Comparison of ENCODE assay signal across 15 cellular contexts in the genomic region with DNA sequence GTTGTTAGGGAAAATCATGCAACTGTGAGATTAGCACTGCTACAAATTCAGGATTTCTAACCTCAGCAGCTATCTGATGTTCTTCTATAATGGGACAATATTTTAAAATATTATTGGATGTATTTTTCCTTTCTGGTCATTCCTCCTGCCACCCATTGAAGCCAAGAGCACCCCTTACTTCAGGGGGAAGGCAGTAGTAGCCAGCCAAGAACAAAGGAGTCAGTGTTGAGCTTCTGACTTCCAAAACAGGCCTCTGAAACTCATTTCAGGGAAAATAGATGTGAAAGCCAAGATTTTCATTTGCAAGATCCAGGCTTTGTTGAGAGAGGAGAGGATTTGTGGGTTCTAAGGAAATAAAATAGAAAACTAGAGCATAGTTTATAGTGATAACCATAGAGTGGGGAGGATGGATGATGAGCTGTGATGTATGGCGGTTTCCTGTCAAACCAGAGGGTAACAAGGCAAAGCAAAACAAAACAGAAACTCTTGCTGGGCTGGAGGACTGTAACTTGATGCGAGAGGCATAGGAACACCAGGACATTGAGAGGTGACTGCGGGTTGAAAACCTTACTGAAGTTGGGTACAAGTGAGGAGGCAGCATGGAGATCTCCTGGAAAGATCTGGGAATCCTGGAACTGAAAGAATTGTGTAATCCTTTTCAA.
DNase-seq lines count a peak whose midpoint lies in the region; ATAC-seq and TF ChIP-seq lines count a peak whose summit lies in the region.
"Had no signal": no experiment of that assay in that cellular context is flagged by ENCODE, and none has a peak within 500 bp of the region (broad histone marks: within the 10 kb centered on the region; RNA-seq: fewer than 3 reads in every experiment).

No MANE protein-coding gene starts in this region.

- CTCF ChIA-PET in CD8-positive, alpha-beta T cell (lab: Charles Lee): interaction anchor here (1.6 to 2.0 kb wide), 4 partner anchors 10 to 230 kb away, joined by 5 to 10 read pairs (median 8); no protein-coding TSS in a partner anchor

- H3K27ac Mint-ChIP-seq in CD8-positive, alpha-beta T cell: peak overlapping the region; percentile 92
- H3K27ac Mint-ChIP-seq in activated T-helper 2 cell treated with anti-CD3 and anti-CD28 coated beads, Interferon-gamma antibody, Interleukin-2, Interleukin-4, amounts not matched to agents 10 μg/mL and 5 μg/mL and 100 μg/mL, durations not matched to agents 14 hours and 24 hours and 36 hours: peak overlapping the region; percentile 64
- peak overlapping the region in 5 of 6 donors; percentile 58 to 80 (median 76) for H3K27ac Mint-ChIP-seq in immature natural killer cell

- H3K4me3 ChIP-seq in CD8-positive, alpha-beta T cell (ENCODE audit: low read depth, low read length): peak overlapping the region; percentile 24
- no peak overlapping the region for H3K4me3 ChIP-seq in KMS-11 (IDR thresholded peaks at IDR 0.05; ENCODE audit: insufficient read depth, low read depth, low read length)
- H3K4me3 ChIP-seq: cardiac muscle cell had no signal

- peak overlapping the region; percentile 31 for H3K27ac ChIP-seq in CD8-positive, alpha-beta T cell (ENCODE audit: low read depth, low read length)
- H3K27ac ChIP-seq in KMS-11: no peak overlapping the region
- H3K27ac ChIP-seq: cardiac muscle cell had no signal

- peak overlapping the region; percentile 70 for H3K4me3 Mint-ChIP-seq in CD8-positive, alpha-beta T cell
- no peak overlapping the region for H3K4me3 Mint-ChIP-seq in activated T-helper 2 cell treated with anti-CD3 and anti-CD28 coated beads, Interferon-gamma antibody, Interleukin-2, Interleukin-4, amounts not matched to agents 10 μg/mL and 5 μg/mL and 100 μg/mL, durations not matched to agents 14 hours and 24 hours and 36 hours (ENCODE audit: low read depth)
- peak overlapping the region; percentile 53 to 79 (median 75) for H3K4me3 Mint-ChIP-seq in immature natural killer cell

- peak; percentile 96 for ATAC-seq in CD8-positive, alpha-beta T cell
- ATAC-seq in HG03135 (IDR thresholded peaks at IDR 0.05; ENCODE audit: unreplicated experiment) (no peak), HG03469 (IDR thresholded peaks at IDR 0.05; ENCODE audit: unreplicated experiment) (no peak)

- no peaks in the 10 kb centered on the region for H3K27me3 ChIP-seq in CD8-positive, alpha-beta T cell (ENCODE audit: insufficient read depth, low read length)
- H3K27me3 ChIP-seq in KMS-11 (ENCODE audit: insufficient read depth, low read depth): no peaks in the 10 kb centered on the region
- H3K27me3 ChIP-seq: BE2C, cardiac muscle cell had no signal

- peak in 4 of 7 experiments; percentile 18 to 51 (median 28) for DNase-seq in CD8-positive, alpha-beta T cell
- peak; percentile 21 for DNase-seq in activated T-helper 2 cell treated with anti-CD3 and anti-CD28 coated beads, Interferon-gamma antibody, Interleukin-2, Interleukin-4, amounts not matched to agents 10 μg/mL and 5 μg/mL and 100 μg/mL, durations not matched to agents 14 hours and 24 hours and 36 hours (ENCODE audit: low spot score)
- peak; percentile 21 to 46 (median 33) for DNase-seq in immature natural killer cell
- no peak for DNase-seq in NCI-H1092 treated with DMSO at 0.1 percent for 48 hours (lab: John Stamatoyannopoulos, UW)
- no peak for DNase-seq in NOMO-1 (lab: John Stamatoyannopoulos, UW; ENCODE audit: unreplicated experiment in 2 of 2)
- DNase-seq: BE2C, DMS79 treated with DMSO at 0.1 percent for 48 hours, glutamatergic neuron, islet precursor cell, NCI-H2029 treated with DMSO at 0.1 percent for 48 hours, NCI-H748 treated with DMSO at 0.1 percent for 48 hours had no signal

- peak; percentile 13 for TF ChIP-seq CTCF in CD8-positive, alpha-beta T cell (IDR thresholded peaks at IDR 0.05)
- no peak for TF ChIP-seq CTCF in KMS-11 (conservative IDR thresholded peaks at IDR 0.05; ENCODE audit: low read depth, low read length)

- POLR2A ChIA-PET in CD8-positive, alpha-beta T cell (lab: Charles Lee): interaction anchor here (0.6 to 3.5 kb wide), 5 partner anchors 13 to 324 kb away, joined by 3 to 16 read pairs (median 5); no protein-coding TSS in a partner anchor

- H2AFZ ChIP-seq in KMS-11 (ENCODE audit: low read depth): no peak overlapping the region

- intact Hi-C loops in CD8-positive, alpha-beta T cell (cut with DNase I, micrococcal nuclease): loop anchor here in 1 of 2 experiments (2.0 kb wide), 2 partner anchors 14 to 44 kb away; no protein-coding TSS in a partner anchor
- intact Hi-C loops in activated T-helper 2 cell treated with anti-CD3 and anti-CD28 coated beads, Interferon-gamma antibody, Interleukin-2, Interleukin-4, amounts not matched to agents 10 μg/mL and 5 μg/mL and 100 μg/mL, durations not matched to agents 14 hours and 24 hours and 36 hours (cut with micrococcal nuclease): loop anchor here (2.0 to 10.0 kb wide), 3 partner anchors 14 to 308 kb away; no protein-coding TSS in a partner anchor

- no peaks in the 10 kb centered on the region for H3K79me2 ChIP-seq in KMS-11 (ENCODE audit: insufficient read depth, low read depth)

- H3K27me3 Mint-ChIP-seq in CD8-positive, alpha-beta T cell (ENCODE audit: low read depth): no peaks in the 10 kb centered on the region
- H3K27me3 Mint-ChIP-seq in activated T-helper 2 cell treated with anti-CD3 and anti-CD28 coated beads, Interferon-gamma antibody, Interleukin-2, Interleukin-4, amounts not matched to agents 10 μg/mL and 5 μg/mL and 100 μg/mL, durations not matched to agents 14 hours and 24 hours and 36 hours (ENCODE audit: low read depth): peaks cover 9% of the 10 kb centered on the region
- peaks cover 2 to 8% (median 3%) of the 10 kb centered on the region in 3 donors for H3K27me3 Mint-ChIP-seq in immature natural killer cell (ENCODE audit: low read depth in 3 of 3)

- no peak overlapping the region for H3K9ac ChIP-seq in KMS-11

- no peaks in the 10 kb centered on the region for H3K9me3 Mint-ChIP-seq in CD8-positive, alpha-beta T cell
- no peaks in the 10 kb centered on the region for H3K9me3 Mint-ChIP-seq in activated T-helper 2 cell treated with anti-CD3 and anti-CD28 coated beads, Interferon-gamma antibody, Interleukin-2, Interleukin-4, amounts not matched to agents 10 μg/mL and 5 μg/mL and 100 μg/mL, durations not matched to agents 14 hours and 24 hours and 36 hours
- H3K9me3 Mint-ChIP-seq in immature natural killer cell: peaks cover 0 to 7% (median 0%) of the 10 kb centered on the region in 6 donors

- H3K36me3 ChIP-seq in CD8-positive, alpha-beta T cell (ENCODE audit: insufficient read depth, low read length): no peaks in the 10 kb centered on the region
- no peaks in the 10 kb centered on the region for H3K36me3 ChIP-seq in KMS-11 (ENCODE audit: insufficient read depth)
- H3K36me3 ChIP-seq: BE2C, cardiac muscle cell had no signal

- H3K36me3 Mint-ChIP-seq in CD8-positive, alpha-beta T cell: no peaks in the 10 kb centered on the region
- no peaks in the 10 kb centered on the region for H3K36me3 Mint-ChIP-seq in activated T-helper 2 cell treated with anti-CD3 and anti-CD28 coated beads, Interferon-gamma antibody, Interleukin-2, Interleukin-4, amounts not matched to agents 10 μg/mL and 5 μg/mL and 100 μg/mL, durations not matched to agents 14 hours and 24 hours and 36 hours (ENCODE audit: low read depth)
- H3K36me3 Mint-ChIP-seq in immature natural killer cell: peaks cover 0 to 4% (median 0%) of the 10 kb centered on the region in 3 donors

- H3K4me1 ChIP-seq in CD8-positive, alpha-beta T cell (ENCODE audit: insufficient read depth, low read length): peaks cover 27% of the 10 kb centered on the region
- peaks cover 79% of the 10 kb centered on the region for H3K4me1 ChIP-seq in KMS-11 (ENCODE audit: low read depth, poor library complexity, severe bottlenecking)

- H4K20me1 ChIP-seq in KMS-11 (ENCODE audit: insufficient read depth): no peaks in the 10 kb centered on the region

- H3K4me2 ChIP-seq in KMS-11: peak overlapping the region; percentile 24; the same call in 1 of the 2 replicates

- peaks cover 49% of the 10 kb centered on the region for H3K4me1 Mint-ChIP-seq in CD8-positive, alpha-beta T cell (ENCODE audit: low read depth)
- H3K4me1 Mint-ChIP-seq in activated T-helper 2 cell treated with anti-CD3 and anti-CD28 coated beads, Interferon-gamma antibody, Interleukin-2, Interleukin-4, amounts not matched to agents 10 μg/mL and 5 μg/mL and 100 μg/mL, durations not matched to agents 14 hours and 24 hours and 36 hours (ENCODE audit: low read depth): peaks cover 42% of the 10 kb centered on the region
- H3K4me1 Mint-ChIP-seq in immature natural killer cell: peaks cover 12 to 22% of the 10 kb centered on the region in 2 donors

- H3K9me3 ChIP-seq in CD8-positive, alpha-beta T cell (ENCODE audit: low read length): no peaks in the 10 kb centered on the region
- H3K9me3 ChIP-seq: BE2C had no signal

Comparison
In these comparisons a context has a peak if more than half of its experiments do, and no peak if none do; other contexts are left out.
1. DNase-seq: peak in CD8-positive, alpha-beta T cell (4 of 7), activated T-helper 2 cell treated with anti-CD3 and anti-CD28 coated beads, Interferon-gamma antibody, Interleukin-2, Interleukin-4, amounts not matched to agents 10 μg/mL and 5 μg/mL and 100 μg/mL, durations not matched to agents 14 hours and 24 hours and 36 hours (single experiment) and immature natural killer cell (3 of 3); none in NCI-H1092 treated with DMSO at 0.1 percent for 48 hours (single experiment) and NOMO-1 (0 of 2).
2. Peak in every context shown above with its lines, with median percentiles within 50 percentile points of each other: H3K27ac Mint-ChIP-seq.